In the genomic region with DNA sequence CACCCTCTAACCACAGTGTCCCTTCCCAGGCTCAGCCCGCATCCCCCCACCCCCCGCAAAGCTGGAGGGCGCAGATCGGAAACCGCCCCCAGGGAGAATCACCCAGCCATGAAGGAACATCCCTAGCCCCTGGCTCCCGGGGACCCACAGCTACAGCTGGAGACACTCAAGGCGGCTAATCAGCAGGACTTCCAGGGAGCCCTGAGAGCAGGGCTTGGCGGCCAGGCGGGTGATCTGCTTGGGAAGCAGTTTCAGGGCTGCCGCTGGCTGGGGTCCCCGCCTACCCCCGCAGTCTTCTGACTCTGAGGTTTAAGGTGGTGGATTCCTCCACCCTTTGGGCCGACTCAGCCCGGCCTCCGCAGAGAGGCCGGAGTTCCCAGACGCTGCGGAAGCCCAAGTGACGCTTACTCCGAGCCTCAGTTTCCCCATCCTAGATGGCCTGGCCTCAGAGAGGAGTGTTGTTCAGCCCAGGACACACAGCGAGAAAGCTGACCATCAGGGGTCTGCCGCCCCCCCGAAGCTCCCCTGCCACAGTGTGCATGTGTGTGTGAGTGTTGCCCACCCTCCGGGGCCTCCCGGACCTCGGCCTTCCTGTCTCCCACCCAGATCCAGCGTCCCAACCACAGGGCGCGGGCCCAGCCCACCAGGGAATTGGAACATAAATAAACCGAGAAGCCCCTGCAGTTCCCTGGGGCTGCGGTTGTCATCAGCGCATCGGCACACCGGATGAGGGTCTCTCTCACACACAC, we compare ENCODE assay signal across 13 cellular contexts. TPM values are rescaled to one million over a fixed set of nuclear protein-coding genes. Genes with fewer than 3 reads are reported as not detected.
DNase-seq lines count a peak whose midpoint lies in the region; ATAC-seq and TF ChIP-seq lines count a peak whose summit lies in the region.
"Had no signal": no experiment of that assay in that cellular context is flagged by ENCODE, and none has a peak within 500 bp of the region (broad histone marks: within the 10 kb centered on the region; RNA-seq: fewer than 3 reads in every experiment).

No MANE protein-coding gene starts in this region.

- H3K4me1 Mint-ChIP-seq in dendritic cell treated with granulocyte-macrophage colony-stimulating factor and Interleukin-4, amounts not matched to agents 40 ng/mL and 50 ng/mL, for 4 days (ENCODE audit: low read depth): peaks cover 26% of the 10 kb centered on the region
- H3K4me1 Mint-ChIP-seq in natural killer cell treated with Interleukin-12 subunit alpha and Interleukin-12 subunit beta and Interleukin-15 and Interleukin-18, amount 100 ng/mL, for 72 hours (ENCODE audit: low read depth in 2 of 2): peaks cover 10 to 15% of the 10 kb centered on the region in 2 donors

- peaks cover 23% of the 10 kb centered on the region for H3K27me3 ChIP-seq in DOHH2 (ENCODE audit: control insufficient read depth, low read length)

- peak overlapping the region; percentile 44 for H3K27ac Mint-ChIP-seq in dendritic cell treated with granulocyte-macrophage colony-stimulating factor and Interleukin-4, amounts not matched to agents 40 ng/mL and 50 ng/mL, for 4 days
- H3K27ac Mint-ChIP-seq in natural killer cell treated with Interleukin-12 subunit alpha and Interleukin-12 subunit beta and Interleukin-15 and Interleukin-18, amount 100 ng/mL, for 72 hours: peak overlapping the region in 1 of 2 donors; percentile 9
- H3K27ac Mint-ChIP-seq: activated B cell treated with CpG ODN at 0.5 μM for 24 hours had no signal

- H3K9me2 ChIP-seq in DOHH2 (replicated peaks; ENCODE audit: control insufficient read depth, low read length): no peaks in the 10 kb centered on the region

- peaks cover 6% of the 10 kb centered on the region for H3K36me3 Mint-ChIP-seq in dendritic cell treated with granulocyte-macrophage colony-stimulating factor and Interleukin-4, amounts not matched to agents 40 ng/mL and 50 ng/mL, for 4 days (ENCODE audit: low read depth)
- H3K36me3 Mint-ChIP-seq in natural killer cell treated with Interleukin-12 subunit alpha and Interleukin-12 subunit beta and Interleukin-15 and Interleukin-18, amount 100 ng/mL, for 72 hours: no peaks in the 10 kb centered on the region

- no peaks in the 10 kb centered on the region for H3K79me2 ChIP-seq in DOHH2 (ENCODE audit: control insufficient read depth, low read length)

- H3K36me3 ChIP-seq in DOHH2 (ENCODE audit: control insufficient read depth, low read length): no peaks in the 10 kb centered on the region

- intact Hi-C loops in dendritic cell treated with granulocyte-macrophage colony-stimulating factor and Interleukin-4, amounts not matched to agents 40 ng/mL and 50 ng/mL, for 4 days (cut with micrococcal nuclease): loop anchor here (2.0 kb wide), 1 partner anchor 75 kb away; a partner anchor contains a TSS

- H3K4me1 ChIP-seq in DOHH2 (ENCODE audit: control insufficient read depth, low read length): peaks cover 27% of the 10 kb centered on the region

- no peaks in the 10 kb centered on the region for H3K9me3 Mint-ChIP-seq in dendritic cell treated with granulocyte-macrophage colony-stimulating factor and Interleukin-4, amounts not matched to agents 40 ng/mL and 50 ng/mL, for 4 days
- H3K9me3 Mint-ChIP-seq in natural killer cell treated with Interleukin-12 subunit alpha and Interleukin-12 subunit beta and Interleukin-15 and Interleukin-18, amount 100 ng/mL, for 72 hours: no peaks in the 10 kb centered on the region
- H3K9me3 Mint-ChIP-seq: activated B cell treated with CpG ODN at 0.5 μM for 24 hours had no signal

- H3K27me3 Mint-ChIP-seq in dendritic cell treated with granulocyte-macrophage colony-stimulating factor and Interleukin-4, amounts not matched to agents 40 ng/mL and 50 ng/mL, for 4 days: peaks cover 32% of the 10 kb centered on the region
- no peaks in the 10 kb centered on the region for H3K27me3 Mint-ChIP-seq in natural killer cell treated with Interleukin-12 subunit alpha and Interleukin-12 subunit beta and Interleukin-15 and Interleukin-18, amount 100 ng/mL, for 72 hours

- ATAC-seq in natural killer cell treated with Interleukin-12 subunit alpha and Interleukin-12 subunit beta and Interleukin-15 and Interleukin-18, amount 100 ng/mL, for 72 hours: no peak
- ATAC-seq in HG02610 (IDR thresholded peaks at IDR 0.05; ENCODE audit: unreplicated experiment): no peak
- ATAC-seq: PC-3 had no signal

- H3F3A ChIP-seq in DOHH2 (ENCODE audit: control insufficient read depth, insufficient read depth): no peaks in the 10 kb centered on the region

- no peak for TF ChIP-seq CTCF in DOHH2 (IDR thresholded peaks at IDR 0.05; ENCODE audit: low read depth, low read length, poor library complexity, severe bottlenecking)

- H3K4me2 ChIP-seq in DOHH2 (ENCODE audit: low read length): peak overlapping the region; percentile 9; the same call in 1 of the 2 replicates

- H4K20me1 ChIP-seq in DOHH2 (ENCODE audit: control insufficient read depth, insufficient read depth, low read depth, low read length): no peaks in the 10 kb centered on the region

- DNase-seq in Jurkat, Clone E6-1 (ENCODE audit: low read depth, low spot score): no peak
- DNase-seq in natural killer cell treated with Interleukin-12 subunit alpha and Interleukin-12 subunit beta and Interleukin-15 and Interleukin-18, amount 100 ng/mL, for 72 hours (ENCODE audit: low spot score): no peak
- no peak for DNase-seq in midbrain (lab: John Stamatoyannopoulos, UW)
- no peak for DNase-seq in NCI-H2081 treated with DMSO at 0.1 percent for 48 hours (lab: John Stamatoyannopoulos, UW)
- DNase-seq in NCI-H774 (lab: John Stamatoyannopoulos, UW): no peak
- DNase-seq: activated B cell treated with CpG ODN at 0.5 μM for 24 hours, NCI-H1436 treated with DMSO at 0.1 percent for 48 hours, PC-3, substantia nigra had no signal

- H3K27ac ChIP-seq in DOHH2 (ENCODE audit: low read depth, low read length): no peak overlapping the region

- no peak overlapping the region for H3K4me3 ChIP-seq in DOHH2 (ENCODE audit: low read length)
- peak overlapping the region; percentile 96 for H3K4me3 ChIP-seq in Jurkat, Clone E6-1 (ENCODE audit: low read length)

- no peaks in the 10 kb centered on the region for H3K9me3 ChIP-seq in DOHH2 (ENCODE audit: control insufficient read depth, insufficient read depth, low read length)

- no peak overlapping the region for H3K4me3 Mint-ChIP-seq in dendritic cell treated with granulocyte-macrophage colony-stimulating factor and Interleukin-4, amounts not matched to agents 40 ng/mL and 50 ng/mL, for 4 days
- peak overlapping the region; percentile 38 for H3K4me3 Mint-ChIP-seq in natural killer cell treated with Interleukin-12 subunit alpha and Interleukin-12 subunit beta and Interleukin-15 and Interleukin-18, amount 100 ng/mL, for 72 hours

RNA-seq across cellular contexts. Expression of a gene that starts 9.8 kb away (rescaled TPM):
- polyA plus RNA-seq in Jurkat, Clone E6-1 (2012; ENCODE audit: insufficient read depth, insufficient read length): not detected
- not detected for total RNA-seq in natural killer cell treated with Interleukin-12 subunit alpha and Interleukin-12 subunit beta and Interleukin-15 and Interleukin-18, amount 100 ng/mL, for 72 hours
- total RNA-seq: activated B cell treated with CpG ODN at 0.5 μM for 24 hours, mononuclear cell had no signal

RNA-seq across cellular contexts. Expression of a gene that starts 21.5 kb away (rescaled TPM):
- not detected for polyA plus RNA-seq in Jurkat, Clone E6-1 (2012; ENCODE audit: insufficient read depth, insufficient read length)
- total RNA-seq in natural killer cell treated with Interleukin-12 subunit alpha and Interleukin-12 subunit beta and Interleukin-15 and Interleukin-18, amount 100 ng/mL, for 72 hours: not detected
- total RNA-seq: activated B cell treated with CpG ODN at 0.5 μM for 24 hours had no signal

RNA-seq across cellular contexts. Expression of a gene that starts 24.9 kb away (rescaled TPM):
- 6.9 TPM for polyA plus RNA-seq in Jurkat, Clone E6-1 (2012; ENCODE audit: insufficient read depth, insufficient read length)
- not detected for total RNA-seq in natural killer cell treated with Interleukin-12 subunit alpha and Interleukin-12 subunit beta and Interleukin-15 and Interleukin-18, amount 100 ng/mL, for 72 hours

RNA-seq across cellular contexts. Expression of a gene that starts 38.8 kb away (rescaled TPM):
- polyA plus RNA-seq in Jurkat, Clone E6-1 (2012; ENCODE audit: insufficient read depth, insufficient read length): 84.4 TPM
- 100 to 1,000 TPM in 1 of 2 donors, 10 to 100 TPM in 1; 90.1 to 155 TPM for total RNA-seq in natural killer cell treated with Interleukin-12 subunit alpha and Interleukin-12 subunit beta and Interleukin-15 and Interleukin-18, amount 100 ng/mL, for 72 hours

RNA-seq across cellular contexts. Expression of a gene that starts 40.6 kb away (rescaled TPM):
- polyA plus RNA-seq in Jurkat, Clone E6-1 (2012; ENCODE audit: insufficient read depth, insufficient read length): not detected
- total RNA-seq in natural killer cell treated with Interleukin-12 subunit alpha and Interleukin-12 subunit beta and Interleukin-15 and Interleukin-18, amount 100 ng/mL, for 72 hours: not detected
- total RNA-seq: activated B cell treated with CpG ODN at 0.5 μM for 24 hours, PC-3 had no signal
